38 cellular contexts compared by ENCODE assay signal in the genomic region with DNA sequence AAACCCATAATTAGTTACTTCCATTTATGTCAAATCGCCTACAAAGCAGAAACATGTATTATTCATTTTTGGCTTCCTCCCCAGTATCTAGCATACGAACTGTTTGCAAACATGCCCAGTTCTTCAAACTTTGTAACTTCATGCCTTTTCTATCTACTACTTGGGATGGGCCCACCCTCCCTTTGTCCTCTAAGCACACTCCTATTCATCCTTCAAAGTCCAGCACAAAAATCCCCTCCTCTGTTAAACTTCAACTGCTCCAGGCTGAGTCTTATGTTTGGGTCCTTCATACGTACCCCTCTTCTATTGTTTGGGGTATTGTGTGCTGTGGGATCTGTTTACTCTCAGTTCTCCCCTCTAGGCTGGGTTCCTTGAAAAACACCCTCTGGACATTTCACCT. TPM values are rescaled to one million over a fixed set of nuclear protein-coding genes. Genes with fewer than 3 reads are reported as not detected.
"Had no signal": no experiment of that assay in that cellular context is flagged by ENCODE, and none has a peak within 500 bp of the region (broad histone marks: within the 10 kb centered on the region; RNA-seq: fewer than 3 reads in every experiment).

No MANE protein-coding gene starts in this region.

- H3K27me3 ChIP-seq: adrenal gland, ascending aorta, body of pancreas, brain microvascular endothelial cell, cardiac muscle cell had no signal

- H3K9me3 ChIP-seq: adrenal gland, ascending aorta, body of pancreas, breast epithelium had no signal

- H3K4me3 ChIP-seq: adrenal gland, ascending aorta, body of pancreas, breast epithelium, cardiac muscle cell had no signal

- H3K4me1 ChIP-seq: adrenal gland, ascending aorta, body of pancreas, breast epithelium had no signal

- H3K4me3 Mint-ChIP-seq: activated naive CD4-positive, alpha-beta T cell treated with anti-CD3 and anti-CD28 coated beads for 36 hours; activated naive CD4-positive, alpha-beta T cell treated with anti-CD3 and anti-CD28 coated beads, Interleukin-2, amount 10 ng/mL, durations not matched to agents 7 days and 5 days; activated naive CD4-positive, alpha-beta T cell treated with anti-CD3 and anti-CD28 coated beads, Interleukin-2, amount 50 U/mL, for 24 hours; activated naive CD8-positive, alpha-beta T cell; activated naive CD8-positive, alpha-beta T cell treated with anti-CD3 and anti-CD28 coated beads for 36 hours; activated naive CD8-positive, alpha-beta T cell treated with anti-CD3 and anti-CD28 coated beads, Interleukin-2, amount 10 ng/mL, durations not matched to agents 7 days and 5 days; activated naive CD8-positive, alpha-beta T cell treated with anti-CD3 and anti-CD28 coated beads, Interleukin-2, amount 50 U/mL, for 24 hours; activated T-cell treated with anti-CD3 and anti-CD28 coated beads, Interleukin-2, amount 50 U/mL, for 24 hours; activated T-cell treated with anti-CD3 and anti-CD28 coated beads, Interleukin-2, amount 50 U/mL, for 4 hours; activated T-cell treated with anti-CD3 and anti-CD28 coated beads, Interleukin-2, amount 50 U/mL, for 72 hours; activated T-helper 1 cell treated with anti-CD3 and anti-CD28 coated beads, Interleukin-12 subunit alpha, Interleukin-12 subunit beta, Interleukin-2, Interleukin-4 antibody, amounts not matched to agents 30 ng/mL and 10 ng/mL and 1 ng/mL, durations not matched to agents 14 hours and 24 hours and 36 hours; activated T-helper 17 cell treated with anti-CD3 and anti-CD28 coated beads, Interleukin-2, amount 50 U/mL, for 72 hours; brain; central memory CD8-positive, alpha-beta T cell had no signal

- DNase-seq: activated effector memory CD4-positive, alpha-beta T cell treated with anti-CD3 and anti-CD28 coated beads, Interleukin-2, amount 50 U/mL, for 16 hours; activated effector memory CD4-positive, alpha-beta T cell treated with Interleukin-2 at 50 U/mL for 16 hours; activated gamma-delta T cell; activated gamma-delta T cell treated with Interleukin-2 at 50 U/mL for 16 hours; activated naive CD4-positive, alpha-beta T cell; activated naive CD4-positive, alpha-beta T cell treated with anti-CD3 and anti-CD28 coated beads for 36 hours; activated naive CD4-positive, alpha-beta T cell treated with anti-CD3 and anti-CD28 coated beads, Interleukin-2, amount 10 ng/mL, durations not matched to agents 7 days and 5 days; activated naive CD4-positive, alpha-beta T cell treated with anti-CD3 and anti-CD28 coated beads, Interleukin-2, amount 50 U/mL, for 16 hours; activated naive CD4-positive, alpha-beta T cell treated with Interleukin-2 at 50 U/mL for 16 hours; activated naive CD8-positive, alpha-beta T cell treated with anti-CD3 and anti-CD28 coated beads for 36 hours; activated naive CD8-positive, alpha-beta T cell treated with anti-CD3 and anti-CD28 coated beads, Interleukin-2, amount 10 ng/mL, durations not matched to agents 7 days and 5 days; activated naive CD8-positive, alpha-beta T cell treated with anti-CD3 and anti-CD28 coated beads, Interleukin-2, amount 50 U/mL, for 24 hours; activated T-cell treated with anti-CD3 and anti-CD28 coated beads, Interleukin-2, amount 50 U/mL, for 1 hour; activated T-cell treated with anti-CD3 and anti-CD28 coated beads, Interleukin-2, amount 50 U/mL, for 24 hours; activated T-cell treated with anti-CD3 and anti-CD28 coated beads, Interleukin-2, amount 50 U/mL, for 4 hours; activated T-cell treated with anti-CD3 and anti-CD28 coated beads, Interleukin-2, amount 50 U/mL, for 48 hours; activated T-cell treated with anti-CD3 and anti-CD28 coated beads, Interleukin-2, amount 50 U/mL, for 72 hours; adrenal gland; amniotic stem cell; amygdala; anterior cingulate cortex; aorta; body of pancreas; brain microvascular endothelial cell; caudate nucleus; central memory CD4-positive, alpha-beta T cell; cerebellar nuclear complex had no signal

- H3K9me3 Mint-ChIP-seq: activated naive CD4-positive, alpha-beta T cell treated with anti-CD3 and anti-CD28 coated beads for 36 hours; activated naive CD4-positive, alpha-beta T cell treated with anti-CD3 and anti-CD28 coated beads, Interleukin-2, amount 10 ng/mL, durations not matched to agents 7 days and 5 days; activated naive CD4-positive, alpha-beta T cell treated with anti-CD3 and anti-CD28 coated beads, Interleukin-2, amount 50 U/mL, for 24 hours; activated naive CD4-positive, alpha-beta T cell treated with anti-CD3 and anti-CD28 coated beads, Interleukin-2, amount 50 U/mL, for 72 hours; activated naive CD8-positive, alpha-beta T cell treated with anti-CD3 and anti-CD28 coated beads for 36 hours; activated naive CD8-positive, alpha-beta T cell treated with anti-CD3 and anti-CD28 coated beads, Interleukin-2, amount 10 ng/mL, durations not matched to agents 7 days and 5 days; activated naive CD8-positive, alpha-beta T cell treated with anti-CD3 and anti-CD28 coated beads, Interleukin-2, amount 50 U/mL, for 24 hours; activated T-cell treated with anti-CD3 and anti-CD28 coated beads, Interleukin-2, amount 50 U/mL, for 24 hours; activated T-cell treated with anti-CD3 and anti-CD28 coated beads, Interleukin-2, amount 50 U/mL, for 4 hours; activated T-cell treated with anti-CD3 and anti-CD28 coated beads, Interleukin-2, amount 50 U/mL, for 72 hours; activated T-helper 1 cell treated with anti-CD3 and anti-CD28 coated beads, Interleukin-12 subunit alpha, Interleukin-12 subunit beta, Interleukin-2, Interleukin-4 antibody, amounts not matched to agents 30 ng/mL and 10 ng/mL and 1 ng/mL, durations not matched to agents 14 hours and 24 hours and 36 hours; activated T-helper 17 cell treated with anti-CD3 and anti-CD28 coated beads, Interleukin-2, amount 50 U/mL, for 72 hours; activated T-helper 2 cell treated with anti-CD3 and anti-CD28 coated beads, Interferon-gamma antibody, Interleukin-2, Interleukin-4, amounts not matched to agents 10 μg/mL and 5 μg/mL and 100 μg/mL, durations not matched to agents 14 hours and 24 hours and 36 hours; brain; central memory CD8-positive, alpha-beta T cell had no signal

- H3K36me3 ChIP-seq: adrenal gland, ascending aorta, brain microvascular endothelial cell, breast epithelium, cardiac muscle cell had no signal

- H3K36me3 Mint-ChIP-seq: activated naive CD4-positive, alpha-beta T cell treated with anti-CD3 and anti-CD28 coated beads, Interleukin-2, amount 10 ng/mL, durations not matched to agents 7 days and 5 days; activated naive CD4-positive, alpha-beta T cell treated with anti-CD3 and anti-CD28 coated beads, Interleukin-2, amount 50 U/mL, for 24 hours; activated naive CD4-positive, alpha-beta T cell treated with anti-CD3 and anti-CD28 coated beads, Interleukin-2, amount 50 U/mL, for 72 hours; activated naive CD8-positive, alpha-beta T cell; activated naive CD8-positive, alpha-beta T cell treated with anti-CD3 and anti-CD28 coated beads for 36 hours; activated naive CD8-positive, alpha-beta T cell treated with anti-CD3 and anti-CD28 coated beads, Interleukin-2, amount 10 ng/mL, durations not matched to agents 7 days and 5 days; brain had no signal

- H3K27ac ChIP-seq: adrenal gland, ascending aorta, body of pancreas, brain microvascular endothelial cell, breast epithelium, cardiac muscle cell had no signal

- H3K27ac Mint-ChIP-seq: activated naive CD4-positive, alpha-beta T cell treated with anti-CD3 and anti-CD28 coated beads for 36 hours; activated naive CD4-positive, alpha-beta T cell treated with anti-CD3 and anti-CD28 coated beads, Interleukin-2, amount 10 ng/mL, durations not matched to agents 7 days and 5 days; activated naive CD4-positive, alpha-beta T cell treated with anti-CD3 and anti-CD28 coated beads, Interleukin-2, amount 50 U/mL, for 24 hours; activated naive CD4-positive, alpha-beta T cell treated with anti-CD3 and anti-CD28 coated beads, Interleukin-2, amount 50 U/mL, for 72 hours; activated naive CD8-positive, alpha-beta T cell; activated naive CD8-positive, alpha-beta T cell treated with anti-CD3 and anti-CD28 coated beads for 36 hours; activated naive CD8-positive, alpha-beta T cell treated with anti-CD3 and anti-CD28 coated beads, Interleukin-2, amount 10 ng/mL, durations not matched to agents 7 days and 5 days; activated naive CD8-positive, alpha-beta T cell treated with anti-CD3 and anti-CD28 coated beads, Interleukin-2, amount 50 U/mL, for 24 hours; activated T-cell treated with anti-CD3 and anti-CD28 coated beads, Interleukin-2, amount 50 U/mL, for 24 hours; activated T-cell treated with anti-CD3 and anti-CD28 coated beads, Interleukin-2, amount 50 U/mL, for 72 hours; activated T-helper 1 cell treated with anti-CD3 and anti-CD28 coated beads, Interleukin-12 subunit alpha, Interleukin-12 subunit beta, Interleukin-2, Interleukin-4 antibody, amounts not matched to agents 30 ng/mL and 10 ng/mL and 1 ng/mL, durations not matched to agents 14 hours and 24 hours and 36 hours; activated T-helper 17 cell treated with anti-CD3 and anti-CD28 coated beads, Interleukin-2, amount 50 U/mL, for 72 hours; activated T-helper 2 cell treated with anti-CD3 and anti-CD28 coated beads, Interferon-gamma antibody, Interleukin-2, Interleukin-4, amounts not matched to agents 10 μg/mL and 5 μg/mL and 100 μg/mL, durations not matched to agents 14 hours and 24 hours and 36 hours had no signal

- ATAC-seq: activated naive CD4-positive, alpha-beta T cell treated with anti-CD3 and anti-CD28 coated beads, Interleukin-2, amount 50 U/mL, for 72 hours; activated naive CD8-positive, alpha-beta T cell treated with anti-CD3 and anti-CD28 coated beads, Interleukin-2, amount 50 U/mL, for 24 hours; activated T-cell treated with anti-CD3 and anti-CD28 coated beads, Interleukin-2, amount 50 U/mL, for 4 hours; activated T-cell treated with anti-CD3 and anti-CD28 coated beads, Interleukin-2, amount 50 U/mL, for 72 hours; activated T-helper 17 cell treated with anti-CD3 and anti-CD28 coated beads, Interleukin-2, amount 50 U/mL, for 72 hours; body of pancreas had no signal

- H3K4me1 Mint-ChIP-seq: activated naive CD4-positive, alpha-beta T cell treated with anti-CD3 and anti-CD28 coated beads, Interleukin-2, amount 10 ng/mL, durations not matched to agents 7 days and 5 days; activated naive CD4-positive, alpha-beta T cell treated with anti-CD3 and anti-CD28 coated beads, Interleukin-2, amount 50 U/mL, for 24 hours; activated naive CD8-positive, alpha-beta T cell treated with anti-CD3 and anti-CD28 coated beads, Interleukin-2, amount 10 ng/mL, durations not matched to agents 7 days and 5 days; activated T-helper 17 cell treated with anti-CD3 and anti-CD28 coated beads, Interleukin-2, amount 50 U/mL, for 72 hours; central memory CD8-positive, alpha-beta T cell had no signal

RNA-seq across cellular contexts. Expression of a gene that starts 55.5 kb away (rescaled TPM):
- polyA plus RNA-seq: aorta, cardiac muscle cell had no signal
